1 cellular context compared by ENCODE assay signal in the genomic region with DNA sequence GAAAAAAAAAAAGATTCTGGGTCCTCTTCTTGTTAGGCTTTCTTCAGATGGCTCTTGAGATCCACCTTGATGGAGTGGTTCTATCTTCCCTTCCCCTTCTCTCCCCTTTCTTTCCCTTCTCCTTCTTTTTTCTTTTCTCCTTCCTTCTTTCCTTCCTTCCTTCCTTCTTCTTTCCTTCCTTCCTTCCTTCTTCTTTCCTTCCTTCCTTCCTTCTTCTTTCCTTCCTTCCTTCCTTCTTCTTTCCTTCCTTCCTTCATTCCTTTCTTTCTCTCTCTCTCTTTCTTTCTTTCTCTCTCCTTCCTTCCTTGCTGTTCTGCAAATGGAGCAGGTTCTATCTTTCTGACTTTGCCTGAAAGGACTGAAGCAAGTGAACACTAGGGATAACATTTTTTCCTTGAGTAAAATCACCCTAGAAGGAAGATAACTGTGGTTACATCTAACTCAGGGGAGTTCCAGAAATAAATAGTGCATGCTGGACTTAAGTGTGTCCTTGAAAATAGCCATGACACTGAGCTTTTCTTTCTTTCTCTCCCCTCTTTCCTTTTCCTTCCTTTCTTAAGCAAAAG.
TF ChIP-seq lines count a peak whose summit lies in the region.

No MANE protein-coding gene starts in this region.

TF ChIP-seq in K562, 482 proteins besides CTCF, POLR2A, EP300 and RAD21 (continued from another document):
- TF ChIP-seq ZKSCAN8 (CRISPR knock-in tag; IDR thresholded peaks at IDR 0.05) (no peak), PCBP1 (IDR thresholded peaks at IDR 0.05; ENCODE audit: low read depth, low read length, poor library complexity, severe bottlenecking) (no peak), RBM34 (IDR thresholded peaks at IDR 0.05; ENCODE audit: borderline replicate concordance, insufficient read depth, low read length) (no peak), RBM39 (optimal IDR thresholded peaks at IDR 0.05; ENCODE audit: low read depth, low read length) (no peak), ZNF175 (CRISPR knock-in tag; IDR thresholded peaks at IDR 0.05; ENCODE audit: low read depth) (no peak), ETV6 (IDR thresholded peaks at IDR 0.05; ENCODE audit: borderline replicate concordance in 1 of 2, low read depth in 2 of 2, low read length in 1 of 2) (no peak), ETV6 (CRISPR knock-in tag; IDR thresholded peaks at IDR 0.05; ENCODE audit: borderline replicate concordance) (no peak), MYC (IDR thresholded peaks at IDR 0.05; ENCODE audit: low read depth, low read length) (no peak), MYC (CRISPR knock-in tag; IDR thresholded peaks at IDR 0.05; ENCODE audit: borderline replicate concordance, low read depth) (no peak)
- TF ChIP-seq, protein P1, sequence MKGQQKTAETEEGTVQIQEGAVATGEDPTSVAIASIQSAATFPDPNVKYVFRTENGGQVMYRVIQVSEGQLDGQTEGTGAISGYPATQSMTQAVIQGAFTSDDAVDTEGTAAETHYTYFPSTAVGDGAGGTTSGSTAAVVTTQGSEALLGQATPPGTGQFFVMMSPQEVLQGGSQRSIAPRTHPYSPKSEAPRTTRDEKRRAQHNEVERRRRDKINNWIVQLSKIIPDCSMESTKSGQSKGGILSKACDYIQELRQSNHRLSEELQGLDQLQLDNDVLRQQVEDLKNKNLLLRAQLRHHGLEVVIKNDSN (CRISPR knock-in tag; IDR thresholded peaks at IDR 0.05): no peak
- TF ChIP-seq, protein P2, sequence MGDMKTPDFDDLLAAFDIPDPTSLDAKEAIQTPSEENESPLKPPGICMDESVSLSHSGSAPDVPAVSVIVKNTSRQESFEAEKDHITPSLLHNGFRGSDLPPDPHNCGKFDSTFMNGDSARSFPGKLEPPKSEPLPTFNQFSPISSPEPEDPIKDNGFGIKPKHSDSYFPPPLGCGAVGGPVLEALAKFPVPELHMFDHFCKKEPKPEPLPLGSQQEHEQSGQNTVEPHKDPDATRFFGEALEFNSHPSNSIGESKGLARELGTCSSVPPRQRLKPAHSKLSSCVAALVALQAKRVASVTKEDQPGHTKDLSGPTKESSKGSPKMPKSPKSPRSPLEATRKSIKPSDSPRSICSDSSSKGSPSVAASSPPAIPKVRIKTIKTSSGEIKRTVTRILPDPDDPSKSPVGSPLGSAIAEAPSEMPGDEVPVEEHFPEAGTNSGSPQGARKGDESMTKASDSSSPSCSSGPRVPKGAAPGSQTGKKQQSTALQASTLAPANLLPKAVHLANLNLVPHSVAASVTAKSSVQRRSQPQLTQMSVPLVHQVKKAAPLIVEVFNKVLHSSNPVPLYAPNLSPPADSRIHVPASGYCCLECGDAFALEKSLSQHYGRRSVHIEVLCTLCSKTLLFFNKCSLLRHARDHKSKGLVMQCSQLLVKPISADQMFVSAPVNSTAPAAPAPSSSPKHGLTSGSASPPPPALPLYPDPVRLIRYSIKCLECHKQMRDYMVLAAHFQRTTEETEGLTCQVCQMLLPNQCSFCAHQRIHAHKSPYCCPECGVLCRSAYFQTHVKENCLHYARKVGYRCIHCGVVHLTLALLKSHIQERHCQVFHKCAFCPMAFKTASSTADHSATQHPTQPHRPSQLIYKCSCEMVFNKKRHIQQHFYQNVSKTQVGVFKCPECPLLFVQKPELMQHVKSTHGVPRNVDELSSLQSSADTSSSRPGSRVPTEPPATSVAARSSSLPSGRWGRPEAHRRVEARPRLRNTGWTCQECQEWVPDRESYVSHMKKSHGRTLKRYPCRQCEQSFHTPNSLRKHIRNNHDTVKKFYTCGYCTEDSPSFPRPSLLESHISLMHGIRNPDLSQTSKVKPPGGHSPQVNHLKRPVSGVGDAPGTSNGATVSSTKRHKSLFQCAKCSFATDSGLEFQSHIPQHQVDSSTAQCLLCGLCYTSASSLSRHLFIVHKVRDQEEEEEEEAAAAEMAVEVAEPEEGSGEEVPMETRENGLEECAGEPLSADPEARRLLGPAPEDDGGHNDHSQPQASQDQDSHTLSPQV (IDR thresholded peaks at IDR 0.05): no peak
- TF ChIP-seq, protein P3, sequence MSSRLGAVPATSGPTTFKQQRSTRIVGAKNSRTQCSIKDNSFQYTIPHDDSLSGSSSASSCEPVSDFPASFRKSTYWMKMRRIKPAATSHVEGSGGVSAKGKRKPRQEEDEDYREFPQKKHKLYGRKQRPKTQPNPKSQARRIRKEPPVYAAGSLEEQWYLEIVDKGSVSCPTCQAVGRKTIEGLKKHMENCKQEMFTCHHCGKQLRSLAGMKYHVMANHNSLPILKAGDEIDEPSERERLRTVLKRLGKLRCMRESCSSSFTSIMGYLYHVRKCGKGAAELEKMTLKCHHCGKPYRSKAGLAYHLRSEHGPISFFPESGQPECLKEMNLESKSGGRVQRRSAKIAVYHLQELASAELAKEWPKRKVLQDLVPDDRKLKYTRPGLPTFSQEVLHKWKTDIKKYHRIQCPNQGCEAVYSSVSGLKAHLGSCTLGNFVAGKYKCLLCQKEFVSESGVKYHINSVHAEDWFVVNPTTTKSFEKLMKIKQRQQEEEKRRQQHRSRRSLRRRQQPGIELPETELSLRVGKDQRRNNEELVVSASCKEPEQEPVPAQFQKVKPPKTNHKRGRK (tag; IDR thresholded peaks at IDR 0.05): peak; percentile 98
